In the genomic region with DNA sequence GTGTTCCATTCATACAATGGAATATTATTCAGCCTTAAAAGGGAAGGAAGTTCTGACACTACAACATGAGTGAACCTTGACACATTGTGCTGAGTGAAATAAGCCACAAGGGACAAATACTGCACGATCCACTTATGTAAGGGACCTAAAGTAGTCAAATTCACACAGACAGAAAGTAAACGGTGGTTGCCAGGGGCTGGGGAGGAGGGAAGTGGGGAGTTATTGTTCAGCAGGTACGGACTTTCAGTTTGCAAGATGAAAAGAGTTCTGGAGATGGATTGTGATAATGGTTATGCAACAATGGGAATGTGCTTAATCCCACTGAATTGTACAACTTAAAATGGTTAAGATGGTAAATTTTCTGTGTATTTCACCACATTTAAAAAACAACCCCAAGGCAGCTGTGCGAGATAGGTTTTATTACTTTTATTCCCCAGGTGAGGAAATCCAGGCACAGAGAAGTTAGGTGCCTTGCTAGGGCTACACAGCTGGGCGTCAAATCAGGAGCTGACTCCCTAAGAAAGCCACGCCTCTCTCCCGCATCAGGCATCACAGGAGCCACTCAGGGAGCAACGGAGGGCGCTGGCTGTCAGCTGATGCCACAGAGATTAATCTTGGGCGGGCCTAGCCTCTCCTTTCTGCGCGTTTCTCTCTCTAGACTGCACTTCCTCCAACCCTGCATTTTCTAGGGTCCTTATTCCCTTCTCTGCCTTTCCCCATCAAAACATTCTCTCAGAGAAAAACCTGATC, we compare ENCODE assay signal across 1 cellular context.
TF ChIP-seq lines count a peak whose summit lies in the region.

No MANE protein-coding gene starts in this region.

TF ChIP-seq in HepG2, 621 proteins besides CTCF, POLR2A, EP300 and RAD21 (continued from another document and continues in another):
- TF ChIP-seq, protein P1, sequence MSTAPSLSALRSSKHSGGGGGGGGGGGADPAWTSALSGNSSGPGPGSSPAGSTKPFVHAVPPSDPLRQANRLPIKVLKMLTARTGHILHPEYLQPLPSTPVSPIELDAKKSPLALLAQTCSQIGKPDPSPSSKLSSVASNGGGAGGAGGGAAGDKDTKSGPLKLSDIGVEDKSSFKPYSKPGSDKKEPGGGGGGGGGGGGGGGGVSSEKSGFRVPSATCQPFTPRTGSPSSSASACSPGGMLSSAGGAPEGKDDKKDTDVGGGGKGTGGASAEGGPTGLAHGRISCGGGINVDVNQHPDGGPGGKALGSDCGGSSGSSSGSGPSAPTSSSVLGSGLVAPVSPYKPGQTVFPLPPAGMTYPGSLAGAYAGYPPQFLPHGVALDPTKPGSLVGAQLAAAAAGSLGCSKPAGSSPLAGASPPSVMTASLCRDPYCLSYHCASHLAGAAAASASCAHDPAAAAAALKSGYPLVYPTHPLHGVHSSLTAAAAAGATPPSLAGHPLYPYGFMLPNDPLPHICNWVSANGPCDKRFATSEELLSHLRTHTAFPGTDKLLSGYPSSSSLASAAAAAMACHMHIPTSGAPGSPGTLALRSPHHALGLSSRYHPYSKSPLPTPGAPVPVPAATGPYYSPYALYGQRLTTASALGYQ (CRISPR knock-in tag; IDR thresholded peaks at IDR 0.05), result no peak
- TF ChIP-seq, protein P2, sequence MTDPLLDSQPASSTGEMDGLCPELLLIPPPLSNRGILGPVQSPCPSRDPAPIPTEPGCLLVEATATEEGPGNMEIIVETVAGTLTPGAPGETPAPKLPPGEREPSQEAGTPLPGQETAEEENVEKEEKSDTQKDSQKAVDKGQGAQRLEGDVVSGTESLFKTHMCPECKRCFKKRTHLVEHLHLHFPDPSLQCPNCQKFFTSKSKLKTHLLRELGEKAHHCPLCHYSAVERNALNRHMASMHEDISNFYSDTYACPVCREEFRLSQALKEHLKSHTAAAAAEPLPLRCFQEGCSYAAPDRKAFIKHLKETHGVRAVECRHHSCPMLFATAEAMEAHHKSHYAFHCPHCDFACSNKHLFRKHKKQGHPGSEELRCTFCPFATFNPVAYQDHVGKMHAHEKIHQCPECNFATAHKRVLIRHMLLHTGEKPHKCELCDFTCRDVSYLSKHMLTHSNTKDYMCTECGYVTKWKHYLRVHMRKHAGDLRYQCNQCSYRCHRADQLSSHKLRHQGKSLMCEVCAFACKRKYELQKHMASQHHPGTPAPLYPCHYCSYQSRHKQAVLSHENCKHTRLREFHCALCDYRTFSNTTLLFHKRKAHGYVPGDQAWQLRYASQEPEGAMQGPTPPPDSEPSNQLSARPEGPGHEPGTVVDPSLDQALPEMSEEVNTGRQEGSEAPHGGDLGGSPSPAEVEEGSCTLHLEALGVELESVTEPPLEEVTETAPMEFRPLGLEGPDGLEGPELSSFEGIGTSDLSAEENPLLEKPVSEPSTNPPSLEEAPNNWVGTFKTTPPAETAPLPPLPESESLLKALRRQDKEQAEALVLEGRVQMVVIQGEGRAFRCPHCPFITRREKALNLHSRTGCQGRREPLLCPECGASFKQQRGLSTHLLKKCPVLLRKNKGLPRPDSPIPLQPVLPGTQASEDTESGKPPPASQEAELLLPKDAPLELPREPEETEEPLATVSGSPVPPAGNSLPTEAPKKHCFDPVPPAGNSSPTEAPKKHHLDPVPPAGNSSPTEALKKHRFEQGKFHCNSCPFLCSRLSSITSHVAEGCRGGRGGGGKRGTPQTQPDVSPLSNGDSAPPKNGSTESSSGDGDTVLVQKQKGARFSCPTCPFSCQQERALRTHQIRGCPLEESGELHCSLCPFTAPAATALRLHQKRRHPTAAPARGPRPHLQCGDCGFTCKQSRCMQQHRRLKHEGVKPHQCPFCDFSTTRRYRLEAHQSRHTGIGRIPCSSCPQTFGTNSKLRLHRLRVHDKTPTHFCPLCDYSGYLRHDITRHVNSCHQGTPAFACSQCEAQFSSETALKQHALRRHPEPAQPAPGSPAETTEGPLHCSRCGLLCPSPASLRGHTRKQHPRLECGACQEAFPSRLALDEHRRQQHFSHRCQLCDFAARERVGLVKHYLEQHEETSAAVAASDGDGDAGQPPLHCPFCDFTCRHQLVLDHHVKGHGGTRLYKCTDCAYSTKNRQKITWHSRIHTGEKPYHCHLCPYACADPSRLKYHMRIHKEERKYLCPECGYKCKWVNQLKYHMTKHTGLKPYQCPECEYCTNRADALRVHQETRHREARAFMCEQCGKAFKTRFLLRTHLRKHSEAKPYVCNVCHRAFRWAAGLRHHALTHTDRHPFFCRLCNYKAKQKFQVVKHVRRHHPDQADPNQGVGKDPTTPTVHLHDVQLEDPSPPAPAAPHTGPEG (CRISPR knock-in tag; IDR thresholded peaks at IDR 0.05), result no peak
- 0 out of 2 replicates have a peak, but pooled peaks have one; percentile 51 for TF ChIP-seq ZSCAN29 (CRISPR knock-in tag; conservative IDR thresholded peaks at IDR 0.05)
- TF ChIP-seq ZNF468 (CRISPR knock-in tag; IDR thresholded peaks at IDR 0.05), result no peak
- TF ChIP-seq ZFP36L2 (CRISPR knock-in tag; IDR thresholded peaks at IDR 0.05), result no peak
- no peak for TF ChIP-seq ZNF235 (CRISPR knock-in tag; IDR thresholded peaks at IDR 0.05; ENCODE audit: borderline replicate concordance)
- no peak for TF ChIP-seq KMT2B (CRISPR knock-in tag; IDR thresholded peaks at IDR 0.05)
- no peak for TF ChIP-seq ZNF562 (CRISPR knock-in tag; IDR thresholded peaks at IDR 0.05; ENCODE audit: borderline replicate concordance)
- TF ChIP-seq ZBTB20 (CRISPR knock-in tag; IDR thresholded peaks at IDR 0.05; ENCODE audit: borderline replicate concordance, low read depth), result no peak
- no peak for TF ChIP-seq CHD4 (IDR thresholded peaks at IDR 0.05; ENCODE audit: borderline replicate concordance, low read length)
- peak; percentile 83; the same call in 1 of the 2 replicates for TF ChIP-seq TARDBP (CRISPR knock-in tag; IDR thresholded peaks at IDR 0.05)
- TF ChIP-seq SOX13 (IDR thresholded peaks at IDR 0.05), result no peak
- TF ChIP-seq SOX13 (CRISPR knock-in tag; conservative IDR thresholded peaks at IDR 0.05 in 1 of 2, IDR thresholded peaks at IDR 0.05 in 1 of 2), result peak in 1 of 2 experiments; percentile 80; a peak in 2 of 4 replicates
- 0 out of 2 replicates have a peak, but pooled peaks have one; percentile 42 for TF ChIP-seq ARNTL (CRISPR knock-in tag; IDR thresholded peaks at IDR 0.05)
- TF ChIP-seq ZNF614 (CRISPR knock-in tag; IDR thresholded peaks at IDR 0.05; ENCODE audit: borderline replicate concordance), result no peak
- TF ChIP-seq JUN (CRISPR knock-in tag; IDR thresholded peaks at IDR 0.05), result no peak
- no peak for TF ChIP-seq PCBP2 (optimal IDR thresholded peaks at IDR 0.05; ENCODE audit: low read depth, low read length, poor library complexity, severe bottlenecking)
- TF ChIP-seq PAWR (CRISPR knock-in tag; IDR thresholded peaks at IDR 0.05; ENCODE audit: borderline replicate concordance), result no peak
- peak; percentile 35 for TF ChIP-seq ASH2L (IDR thresholded peaks at IDR 0.05; ENCODE audit: insufficient read length, low read depth, low read length)
- TF ChIP-seq ZNF891 (CRISPR knock-in tag; IDR thresholded peaks at IDR 0.05), result no peak
- TF ChIP-seq, protein P3, sequence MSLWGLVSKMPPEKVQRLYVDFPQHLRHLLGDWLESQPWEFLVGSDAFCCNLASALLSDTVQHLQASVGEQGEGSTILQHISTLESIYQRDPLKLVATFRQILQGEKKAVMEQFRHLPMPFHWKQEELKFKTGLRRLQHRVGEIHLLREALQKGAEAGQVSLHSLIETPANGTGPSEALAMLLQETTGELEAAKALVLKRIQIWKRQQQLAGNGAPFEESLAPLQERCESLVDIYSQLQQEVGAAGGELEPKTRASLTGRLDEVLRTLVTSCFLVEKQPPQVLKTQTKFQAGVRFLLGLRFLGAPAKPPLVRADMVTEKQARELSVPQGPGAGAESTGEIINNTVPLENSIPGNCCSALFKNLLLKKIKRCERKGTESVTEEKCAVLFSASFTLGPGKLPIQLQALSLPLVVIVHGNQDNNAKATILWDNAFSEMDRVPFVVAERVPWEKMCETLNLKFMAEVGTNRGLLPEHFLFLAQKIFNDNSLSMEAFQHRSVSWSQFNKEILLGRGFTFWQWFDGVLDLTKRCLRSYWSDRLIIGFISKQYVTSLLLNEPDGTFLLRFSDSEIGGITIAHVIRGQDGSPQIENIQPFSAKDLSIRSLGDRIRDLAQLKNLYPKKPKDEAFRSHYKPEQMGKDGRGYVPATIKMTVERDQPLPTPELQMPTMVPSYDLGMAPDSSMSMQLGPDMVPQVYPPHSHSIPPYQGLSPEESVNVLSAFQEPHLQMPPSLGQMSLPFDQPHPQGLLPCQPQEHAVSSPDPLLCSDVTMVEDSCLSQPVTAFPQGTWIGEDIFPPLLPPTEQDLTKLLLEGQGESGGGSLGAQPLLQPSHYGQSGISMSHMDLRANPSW (CRISPR knock-in tag; IDR thresholded peaks at IDR 0.05; ENCODE audit: borderline replicate concordance), result no peak
- TF ChIP-seq ZFP41 (CRISPR knock-in tag; IDR thresholded peaks at IDR 0.05; ENCODE audit: borderline replicate concordance), result no peak
- TF ChIP-seq DPF2 (CRISPR knock-in tag; IDR thresholded peaks at IDR 0.05; ENCODE audit: borderline replicate concordance, low read depth), result 0 out of 2 replicates have a peak, but pooled peaks have one; percentile 33
- peak; percentile 63; the same call in 1 of the 2 replicates for TF ChIP-seq SMYD3 (CRISPR knock-in tag; IDR thresholded peaks at IDR 0.05)
- TF ChIP-seq MTA1 (CRISPR knock-in tag; IDR thresholded peaks at IDR 0.05; ENCODE audit: borderline replicate concordance), result no peak
- no peak for TF ChIP-seq ARNT (IDR thresholded peaks at IDR 0.05)
- peak; percentile 47; the same call in 1 of the 2 replicates for TF ChIP-seq PATZ1 (CRISPR knock-in tag; IDR thresholded peaks at IDR 0.05)
- TF ChIP-seq ZNF414 (CRISPR knock-in tag; IDR thresholded peaks at IDR 0.05), result 0 out of 2 replicates have a peak, but pooled peaks have one; percentile 33
- peak; percentile 35; the same call in 1 of the 2 replicates for TF ChIP-seq ZSCAN20 (CRISPR knock-in tag; IDR thresholded peaks at IDR 0.05; ENCODE audit: borderline replicate concordance)
- TF ChIP-seq, protein P4, sequence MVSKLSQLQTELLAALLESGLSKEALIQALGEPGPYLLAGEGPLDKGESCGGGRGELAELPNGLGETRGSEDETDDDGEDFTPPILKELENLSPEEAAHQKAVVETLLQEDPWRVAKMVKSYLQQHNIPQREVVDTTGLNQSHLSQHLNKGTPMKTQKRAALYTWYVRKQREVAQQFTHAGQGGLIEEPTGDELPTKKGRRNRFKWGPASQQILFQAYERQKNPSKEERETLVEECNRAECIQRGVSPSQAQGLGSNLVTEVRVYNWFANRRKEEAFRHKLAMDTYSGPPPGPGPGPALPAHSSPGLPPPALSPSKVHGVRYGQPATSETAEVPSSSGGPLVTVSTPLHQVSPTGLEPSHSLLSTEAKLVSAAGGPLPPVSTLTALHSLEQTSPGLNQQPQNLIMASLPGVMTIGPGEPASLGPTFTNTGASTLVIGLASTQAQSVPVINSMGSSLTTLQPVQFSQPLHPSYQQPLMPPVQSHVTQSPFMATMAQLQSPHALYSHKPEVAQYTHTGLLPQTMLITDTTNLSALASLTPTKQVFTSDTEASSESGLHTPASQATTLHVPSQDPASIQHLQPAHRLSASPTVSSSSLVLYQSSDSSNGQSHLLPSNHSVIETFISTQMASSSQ (IDR thresholded peaks at IDR 0.05; ENCODE audit: low read depth), result no peak
- TF ChIP-seq, protein P4 (CRISPR knock-in tag; IDR thresholded peaks at IDR 0.05; ENCODE audit: borderline replicate concordance), result peak; percentile 45; the same call in 1 of the 2 replicates
- TF ChIP-seq ZMAT3 (CRISPR knock-in tag; conservative IDR thresholded peaks at IDR 0.05), result 0 out of 2 replicates have a peak, but pooled peaks have one; percentile 24
